ENCODE assay signal across 1 cellular context in the genomic region with DNA sequence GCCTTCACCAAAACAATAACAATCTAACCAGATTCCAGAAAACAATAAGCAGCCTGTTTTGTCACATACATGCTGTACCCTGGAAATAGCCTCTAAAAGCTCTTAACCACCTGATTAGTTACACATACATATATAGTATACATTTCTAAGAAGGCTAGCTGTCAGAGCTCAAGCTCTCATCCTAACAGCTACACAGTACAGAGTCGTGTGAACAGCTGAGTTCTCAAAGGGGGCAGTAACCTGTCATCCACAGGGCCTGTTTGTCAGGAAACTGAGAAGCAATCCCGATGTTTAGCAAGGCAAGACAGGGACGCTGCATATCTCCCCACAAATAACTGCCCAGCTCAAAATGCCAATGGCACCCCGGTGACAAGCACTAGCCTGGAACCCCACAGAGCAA.
TF ChIP-seq lines count a peak whose summit lies in the region.

No MANE protein-coding gene starts in this region.

TF ChIP-seq in GM12891, 5 proteins besides CTCF, POLR2A, EP300 and RAD21 (continued from another document):
- TF ChIP-seq POU2F2 (IDR thresholded peaks at IDR 0.05; ENCODE audit: low read depth, low read length) = no peak
- TF ChIP-seq SPI1 (IDR thresholded peaks at IDR 0.05; ENCODE audit: low read depth, low read length) = no peak
- TF ChIP-seq TAF1 (IDR thresholded peaks at IDR 0.05; ENCODE audit: low read depth, low read length) = no peak
- no peak for TF ChIP-seq PAX5 (IDR thresholded peaks at IDR 0.05; ENCODE audit: insufficient read depth, low read length, severe bottlenecking)
